In genomic region chr1:7095343-7095964, GRCh38 we compare ENCODE assay signal across 21 cellular contexts.
"Had no signal": no experiment of that assay in that cellular context is flagged by ENCODE, and none has a peak within 500 bp of the region (broad histone marks: within the 10 kb centered on the region; RNA-seq: fewer than 3 reads in every experiment).

No MANE protein-coding gene starts in this region.

- FAIRE-seq: pancreas, small intestine had no signal

- DNase-seq: hypothalamus; islet precursor cell; left ventricle myocardium superior; lower lobe of right lung; mammary epithelial cell; mesenchymal stem cell; naive thymus-derived CD8-positive, alpha-beta T cell; nucleus accumbens; pancreas; posterior cingulate gyrus; retina; right cardiac atrium; sigmoid colon; small intestine; spleen; stimulated activated CD4-positive, alpha-beta T cell treated with anti-CD3 and anti-CD28 coated beads, Interleukin-4, amount 100 ng/mL, for 24 hours; stimulated activated naive CD4-positive, alpha-beta T cell; uterus had no signal

- H3K27me3 ChIP-seq: pancreas, uterus had no signal

- H3K27ac ChIP-seq: lower lobe of right lung, pancreas, prostate gland, sigmoid colon, spleen, tibial nerve, uterus had no signal

- H3K4me3 ChIP-seq: lower lobe of right lung, pancreas, prostate gland, sigmoid colon, spleen, tibial nerve, uterus had no signal

- ATAC-seq: left ventricle myocardium superior; lower lobe of right lung; naive thymus-derived CD8-positive, alpha-beta T cell; pancreas; right cardiac atrium; stimulated activated effector memory CD8-positive, alpha-beta T cell treated with anti-CD3 and anti-CD28 coated beads, Interleukin-12 subunit alpha, Interleukin-12 subunit beta, amount 100 ng/mL, for 72 hours had no signal

- H3K9me3 ChIP-seq: lower lobe of right lung, pancreas, prostate gland, sigmoid colon, spleen, tibial nerve, uterus had no signal

- H3K4me1 ChIP-seq: lower lobe of right lung, prostate gland, sigmoid colon, spleen, tibial nerve, uterus had no signal

- H3K36me3 ChIP-seq: lower lobe of right lung, pancreas, prostate gland, sigmoid colon, spleen, tibial nerve, uterus had no signal
